ENCODE assay signal across 8 cellular contexts in genomic region chr14:29536886-29537511, GRCh38.
DNase-seq lines count a peak whose midpoint lies in the region; ATAC-seq and TF ChIP-seq lines count a peak whose summit lies in the region.

No MANE protein-coding gene starts in this region.

- no peak overlapping the region for H4K8ac ChIP-seq in mesendoderm (ENCODE audit: low read depth, low read length)

- no peaks in the 10 kb centered on the region for H3K9me3 ChIP-seq in neural progenitor cell (ENCODE audit: low read depth)

- no peak overlapping the region for H3K23ac ChIP-seq in mesendoderm (ENCODE audit: low read length)

- H3K4me3 Mint-ChIP-seq in neural progenitor cell, result no peak overlapping the region

- no peaks in the 10 kb centered on the region for H3K27me3 ChIP-seq in neural progenitor cell
- H3K27me3 ChIP-seq in mesendoderm (ENCODE audit: insufficient read depth, low read length, poor library complexity), result no peaks in the 10 kb centered on the region

- H4K5ac ChIP-seq in mesendoderm (ENCODE audit: low read length), result no peak overlapping the region

- H3K4me1 Mint-ChIP-seq in neural progenitor cell, result no peaks in the 10 kb centered on the region

- H3K4me1 ChIP-seq in neural progenitor cell, result peaks cover 5% of the 10 kb centered on the region
- no peaks in the 10 kb centered on the region for H3K4me1 ChIP-seq in mesendoderm (ENCODE audit: control insufficient read depth, low read depth, low read length)

- no peak for ATAC-seq in GM19455 (IDR thresholded peaks at IDR 0.05; ENCODE audit: unreplicated experiment)

- H3K79me2 ChIP-seq in neural progenitor cell (ENCODE audit: low read depth) (no peaks in the 10 kb centered on the region), mesendoderm (ENCODE audit: control insufficient read depth, insufficient read depth, low read length) (no peaks in the 10 kb centered on the region)

- H3K27ac Mint-ChIP-seq in neural progenitor cell, result no peak overlapping the region

- no peak overlapping the region for H3K56ac ChIP-seq in mesendoderm (ENCODE audit: low read length)

- H3K4me3 ChIP-seq in GM12865 (ENCODE audit: low read depth, low read length) (no peak overlapping the region), choroid plexus epithelial cell (ENCODE audit: low read depth, low read length) (no peak overlapping the region), neural progenitor cell (no peak overlapping the region), mesendoderm (ENCODE audit: low read length) (no peak overlapping the region)

- no peaks in the 10 kb centered on the region for H3K27me3 Mint-ChIP-seq in neural progenitor cell (ENCODE audit: insufficient read depth, low read depth)

- peaks cover 5% of the 10 kb centered on the region for H3F3A ChIP-seq in neural progenitor cell (ENCODE audit: low read depth)

- H2BK120ac ChIP-seq in mesendoderm (ENCODE audit: low read depth, low read length), result no peak overlapping the region

- H3K36me3 ChIP-seq in neural progenitor cell (no peaks in the 10 kb centered on the region), mesendoderm (ENCODE audit: control insufficient read depth, insufficient read depth, low read length) (no peaks in the 10 kb centered on the region)

- no peak overlapping the region for H3K18ac ChIP-seq in mesendoderm (ENCODE audit: low read length)

- DNase-seq in GM12865 (ENCODE audit: low read depth) (peak; percentile 32), NCI-H1694 (lab: John Stamatoyannopoulos, UW) (peak; percentile 67), choroid plexus epithelial cell (ENCODE audit: low read depth) (peak; percentile 57), neural progenitor cell (ENCODE audit: low spot score) (no peak), SKM-1 (lab: John Stamatoyannopoulos, UW; ENCODE audit: unreplicated experiment) (no peak), mesendoderm (no peak)
- no peak for DNase-seq in activated CD4-positive, alpha-beta T cell treated with anti-CD3 and anti-CD28 coated beads for 48 hours

- H3K4me2 ChIP-seq in neural progenitor cell (no peak overlapping the region), mesendoderm (ENCODE audit: low read length) (no peak overlapping the region)

- H3K9me3 Mint-ChIP-seq in neural progenitor cell, result no peaks in the 10 kb centered on the region

- H3K9ac ChIP-seq in neural progenitor cell (no peak overlapping the region), mesendoderm (ENCODE audit: low read length) (no peak overlapping the region)

- H3K79me1 ChIP-seq in mesendoderm (ENCODE audit: low read length), result no peaks in the 10 kb centered on the region

- H3K36me3 Mint-ChIP-seq in neural progenitor cell, result no peaks in the 10 kb centered on the region

- no peak overlapping the region for H3K4ac ChIP-seq in mesendoderm (ENCODE audit: low read depth, low read length)

- H3K27ac ChIP-seq in neural progenitor cell, result no peak overlapping the region
- H3K27ac ChIP-seq in mesendoderm (ENCODE audit: low read depth, low read length), result no peak overlapping the region

- no peak overlapping the region for H2BK15ac ChIP-seq in mesendoderm (replicated peaks; ENCODE audit: low read depth)

- no peaks in the 10 kb centered on the region for H4K20me1 ChIP-seq in neural progenitor cell (ENCODE audit: low read depth)

- no peak overlapping the region for H2AK5ac ChIP-seq in mesendoderm (ENCODE audit: low read length)

- peak; percentile 29 for TF ChIP-seq CTCF in GM12865 (IDR thresholded peaks at IDR 0.05; ENCODE audit: insufficient read depth, low read depth, low read length, missing control alignments)
- TF ChIP-seq CTCF in choroid plexus epithelial cell (conservative IDR thresholded peaks at IDR 0.05; ENCODE audit: low read depth, low read length), result peak; percentile 54
- TF ChIP-seq CTCF in neural progenitor cell (IDR thresholded peaks at IDR 0.05), result peak; percentile 55

- H2AFZ ChIP-seq in neural progenitor cell (replicated peaks), result no peak overlapping the region

- H2BK5ac ChIP-seq in mesendoderm (ENCODE audit: low read length), result no peak overlapping the region

Comparison
In these comparisons a context has a peak if more than half of its experiments do, and no peak if none do; other contexts are left out.
1. DNase-seq: peak in GM12865 (single experiment), NCI-H1694 (single experiment) and choroid plexus epithelial cell (single experiment); none in neural progenitor cell (single experiment), SKM-1 (single experiment), mesendoderm (single experiment) and activated CD4-positive, alpha-beta T cell treated with anti-CD3 and anti-CD28 coated beads for 48 hours (single experiment).
2. Peak in every context shown above with its lines, with median percentiles within 50 percentile points of each other: CTCF ChIP-seq.